1 cellular context compared by ENCODE assay signal in genomic region chr15:48596841-48597240, GRCh38.
TF ChIP-seq lines count a peak whose summit lies in the region.

No MANE protein-coding gene starts in this region.

TF ChIP-seq in HepG2, 621 proteins besides CTCF, POLR2A, EP300 and RAD21:
- TF ChIP-seq, protein P1, sequence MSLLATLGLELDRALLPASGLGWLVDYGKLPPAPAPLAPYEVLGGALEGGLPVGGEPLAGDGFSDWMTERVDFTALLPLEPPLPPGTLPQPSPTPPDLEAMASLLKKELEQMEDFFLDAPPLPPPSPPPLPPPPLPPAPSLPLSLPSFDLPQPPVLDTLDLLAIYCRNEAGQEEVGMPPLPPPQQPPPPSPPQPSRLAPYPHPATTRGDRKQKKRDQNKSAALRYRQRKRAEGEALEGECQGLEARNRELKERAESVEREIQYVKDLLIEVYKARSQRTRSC (CRISPR knock-in tag; IDR thresholded peaks at IDR 0.05; ENCODE audit: low read depth): no peak
- TF ChIP-seq ZNF629 (CRISPR knock-in tag; conservative IDR thresholded peaks at IDR 0.05) (no peak), ZNF331 (CRISPR knock-in tag; IDR thresholded peaks at IDR 0.05) (no peak), FLYWCH1 (CRISPR knock-in tag; IDR thresholded peaks at IDR 0.05) (no peak), XBP1 (CRISPR knock-in tag; IDR thresholded peaks at IDR 0.05) (no peak), DNMT1 (CRISPR knock-in tag; IDR thresholded peaks at IDR 0.05) (no peak), SP4 (CRISPR knock-in tag; IDR thresholded peaks at IDR 0.05) (no peak), PATZ1 (CRISPR knock-in tag; IDR thresholded peaks at IDR 0.05) (no peak), ZFYVE20 (CRISPR knock-in tag; IDR thresholded peaks at IDR 0.05; ENCODE audit: borderline replicate concordance, low read depth) (no peak), SP5 (CRISPR knock-in tag; IDR thresholded peaks at IDR 0.05; ENCODE audit: borderline replicate concordance, low read depth) (no peak)
